1 cellular context compared by ENCODE assay signal in the genomic region with DNA sequence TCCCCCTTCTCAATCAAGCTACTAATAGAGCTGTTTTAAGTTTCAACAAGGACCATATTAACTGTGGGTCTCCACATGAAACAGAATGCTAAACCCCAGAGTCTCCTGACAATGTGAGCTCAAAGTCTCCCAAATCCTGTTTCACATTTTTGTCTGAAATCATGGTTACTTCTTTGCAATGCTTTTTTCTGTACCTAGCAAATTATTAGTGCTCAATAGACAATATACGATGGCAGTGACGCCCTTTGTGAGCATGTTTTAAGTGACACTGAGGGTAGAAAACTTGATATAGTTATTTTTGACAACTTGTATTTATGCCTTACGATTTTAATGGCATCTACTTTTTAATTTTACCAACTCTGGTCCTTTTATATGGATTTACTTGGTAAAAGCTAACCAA.
TF ChIP-seq lines count a peak whose summit lies in the region.

No MANE protein-coding gene starts in this region.

TF ChIP-seq in K562, 482 proteins besides CTCF, POLR2A, EP300 and RAD21 (continued from another document):
- TF ChIP-seq, protein P1, sequence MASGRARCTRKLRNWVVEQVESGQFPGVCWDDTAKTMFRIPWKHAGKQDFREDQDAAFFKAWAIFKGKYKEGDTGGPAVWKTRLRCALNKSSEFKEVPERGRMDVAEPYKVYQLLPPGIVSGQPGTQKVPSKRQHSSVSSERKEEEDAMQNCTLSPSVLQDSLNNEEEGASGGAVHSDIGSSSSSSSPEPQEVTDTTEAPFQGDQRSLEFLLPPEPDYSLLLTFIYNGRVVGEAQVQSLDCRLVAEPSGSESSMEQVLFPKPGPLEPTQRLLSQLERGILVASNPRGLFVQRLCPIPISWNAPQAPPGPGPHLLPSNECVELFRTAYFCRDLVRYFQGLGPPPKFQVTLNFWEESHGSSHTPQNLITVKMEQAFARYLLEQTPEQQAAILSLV (tag; IDR thresholded peaks at IDR 0.05), result no peak
- no peak for TF ChIP-seq NCOA4 (IDR thresholded peaks at IDR 0.05; ENCODE audit: partially characterized antibody)
- TF ChIP-seq ZNF766 (CRISPR knock-in tag; conservative IDR thresholded peaks at IDR 0.05), result no peak
- TF ChIP-seq LEF1 (IDR thresholded peaks at IDR 0.05), result no peak
- TF ChIP-seq, protein P2, sequence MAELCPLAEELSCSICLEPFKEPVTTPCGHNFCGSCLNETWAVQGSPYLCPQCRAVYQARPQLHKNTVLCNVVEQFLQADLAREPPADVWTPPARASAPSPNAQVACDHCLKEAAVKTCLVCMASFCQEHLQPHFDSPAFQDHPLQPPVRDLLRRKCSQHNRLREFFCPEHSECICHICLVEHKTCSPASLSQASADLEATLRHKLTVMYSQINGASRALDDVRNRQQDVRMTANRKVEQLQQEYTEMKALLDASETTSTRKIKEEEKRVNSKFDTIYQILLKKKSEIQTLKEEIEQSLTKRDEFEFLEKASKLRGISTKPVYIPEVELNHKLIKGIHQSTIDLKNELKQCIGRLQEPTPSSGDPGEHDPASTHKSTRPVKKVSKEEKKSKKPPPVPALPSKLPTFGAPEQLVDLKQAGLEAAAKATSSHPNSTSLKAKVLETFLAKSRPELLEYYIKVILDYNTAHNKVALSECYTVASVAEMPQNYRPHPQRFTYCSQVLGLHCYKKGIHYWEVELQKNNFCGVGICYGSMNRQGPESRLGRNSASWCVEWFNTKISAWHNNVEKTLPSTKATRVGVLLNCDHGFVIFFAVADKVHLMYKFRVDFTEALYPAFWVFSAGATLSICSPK (IDR thresholded peaks at IDR 0.05; ENCODE audit: borderline replicate concordance), result no peak
- TF ChIP-seq JUN (IDR thresholded peaks at IDR 0.05; ENCODE audit: borderline replicate concordance, low read depth, low read length), result no peak
- no peak for TF ChIP-seq JUN (CRISPR knock-in tag; IDR thresholded peaks at IDR 0.05; ENCODE audit: borderline replicate concordance)
- TF ChIP-seq ZNF143 (CRISPR knock-in tag; IDR thresholded peaks at IDR 0.05), result no peak
- TF ChIP-seq HDGF (IDR thresholded peaks at IDR 0.05), result no peak
- TF ChIP-seq CBX3 (IDR thresholded peaks at IDR 0.05; ENCODE audit: borderline replicate concordance in 1 of 2, low read length in 2 of 2), result no peak
TF ChIP-seq in K562: peak in this region for 0.
